Comparison of ENCODE assay signal across 12 cellular contexts in the genomic region with DNA sequence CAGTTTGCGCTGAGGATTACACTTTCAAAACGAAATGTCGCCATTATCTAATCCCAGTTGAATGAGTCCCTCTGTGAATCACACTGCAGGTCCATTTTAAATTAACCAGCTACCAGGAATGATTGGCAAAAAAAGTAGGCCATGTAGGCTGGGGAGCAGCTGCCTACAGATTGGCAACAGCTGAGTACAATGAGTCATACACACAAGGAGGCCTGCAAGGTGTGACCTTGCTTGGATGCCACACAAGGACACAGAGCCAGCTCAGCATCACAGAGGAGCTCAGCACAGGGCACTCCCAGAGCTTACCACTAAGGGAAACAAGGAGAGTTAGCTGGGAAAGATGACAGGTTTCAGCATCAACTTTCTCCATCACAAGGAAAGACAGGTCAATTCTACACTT. TPM values are rescaled to one million over a fixed set of nuclear protein-coding genes. Genes with fewer than 3 reads are reported as not detected.
DNase-seq lines count a peak whose midpoint lies in the region; ATAC-seq and TF ChIP-seq lines count a peak whose summit lies in the region.
"Had no signal": no experiment of that assay in that cellular context is flagged by ENCODE, and none has a peak within 500 bp of the region (broad histone marks: within the 10 kb centered on the region; RNA-seq: fewer than 3 reads in every experiment).

No MANE protein-coding gene starts in this region.

- H3K36me3 ChIP-seq in mucosa of descending colon (ENCODE audit: low read depth), result no peaks in the 10 kb centered on the region

- in situ Hi-C loops in Caki2 (cut with HindIII; ENCODE audit: low pct_unique_long_range_greater_than_20kb, low sequenced_read_pairs), result no loop called here

- H3K4me1 ChIP-seq in mucosa of descending colon (ENCODE audit: low read depth), result peaks cover under 1% of the 10 kb centered on the region

- no peak for TF ChIP-seq CTCF in mucosa of descending colon (IDR thresholded peaks at IDR 0.05)

- peak; percentile 91 for ATAC-seq in mucosa of descending colon
- ATAC-seq in GM19351 (IDR thresholded peaks at IDR 0.05; ENCODE audit: unreplicated experiment), result no peak
- ATAC-seq in GM18907 (IDR thresholded peaks at IDR 0.05; ENCODE audit: unreplicated experiment), result no peak
- ATAC-seq in HG02884 (IDR thresholded peaks at IDR 0.05; ENCODE audit: unreplicated experiment), result no peak
- ATAC-seq: SK-N-SH treated with all-trans-retinoic acid at 6 μM for 48 hours; stimulated activated naive B cell treated with anti-CD40 and anti-IgM and Interleukin-4, amounts not matched to agents 10 μg/mL and 1 μg/mL and 100 μg/mL, for 72 hours had no signal

- intact Hi-C loops in mucosa of descending colon (cut with DNase I, micrococcal nuclease), result no loop called here

- peak; percentile 92 for DNase-seq in Caki2 (ENCODE audit: low read depth)
- DNase-seq in H4 (ENCODE audit: low spot score), result peak; percentile 27
- DNase-seq in amniotic epithelial cell (ENCODE audit: low read depth), result peak; percentile 8
- DNase-seq in mucosa of descending colon, result peak in 1 of 3 donors; percentile 38
- no peak for DNase-seq in stimulated activated naive CD4-positive, alpha-beta T cell treated with Interleukin-2 at 50 U/mL for 16 hours (lab: John Stamatoyannopoulos, UW)
- DNase-seq: NCI-H1105; stimulated activated naive B cell treated with anti-CD40 and anti-IgM and Interleukin-4, amounts not matched to agents 10 μg/mL and 1 μg/mL and 100 μg/mL, for 72 hours had no signal

- H3K4me3 ChIP-seq in mucosa of descending colon, result no peak overlapping the region
- H3K4me3 ChIP-seq: skin epidermis had no signal

- no peaks in the 10 kb centered on the region for H3K9me3 ChIP-seq in mucosa of descending colon

RNA-seq across cellular contexts. Expression of a gene that starts 12.9 kb away (rescaled TPM):
- 54.8 and 62.9 TPM in 2 replicates for total RNA-seq in Caki2 (2014; rRNA removed; shearing (Covaris generic); ENCODE audit: low replicate concordance)
- 0.04 and 0.29 TPM in 2 replicates for total RNA-seq in H4 (2014; rRNA removed; shearing (Covaris generic))
- 10 to 100 TPM in 1 of 3 donors, 1 to 10 TPM in 2; 2.6 to 24.1 (median 3.9) TPM for total RNA-seq in mucosa of descending colon
